ENCODE assay signal across 14 cellular contexts in the genomic region with DNA sequence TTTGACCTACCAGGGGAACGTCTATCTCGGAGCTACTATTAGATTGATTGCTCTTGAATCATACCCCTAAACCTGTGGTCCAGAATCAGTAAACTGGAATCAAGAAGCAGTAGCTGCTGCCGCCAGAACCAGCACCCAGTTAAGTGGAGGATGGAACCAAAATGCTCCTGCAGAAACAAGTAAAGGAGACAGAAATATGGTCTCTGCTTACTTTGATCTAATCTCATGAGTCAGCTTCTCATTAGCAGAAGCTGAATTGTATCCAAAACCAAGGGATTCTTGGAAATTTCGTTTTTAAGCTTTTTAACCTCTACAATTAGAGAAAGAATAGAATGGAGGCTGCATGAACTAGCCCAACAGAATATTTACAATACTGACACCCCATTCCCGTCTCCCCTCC. TPM values are rescaled to one million over a fixed set of nuclear protein-coding genes. Genes with fewer than 3 reads are reported as not detected.
DNase-seq lines count a peak whose midpoint lies in the region; ATAC-seq and TF ChIP-seq lines count a peak whose summit lies in the region.
"Had no signal": no experiment of that assay in that cellular context is flagged by ENCODE, and none has a peak within 500 bp of the region (broad histone marks: within the 10 kb centered on the region; RNA-seq: fewer than 3 reads in every experiment).

No MANE protein-coding gene starts in this region.

- H3K4me1 ChIP-seq in ACC112 (ENCODE audit: control insufficient read depth, insufficient read depth, low read length, unreplicated experiment) (peaks cover 34% of the 10 kb centered on the region), mucosa of rectum (ENCODE audit: control insufficient read depth in 2 of 2, insufficient read depth in 2 of 2, low read length in 2 of 2) (peaks cover 20 to 27% of the 10 kb centered on the region in 2 donors)
- H3K4me1 ChIP-seq: HAP-1 had no signal

- no peak overlapping the region for H2AFZ ChIP-seq in ACC112 (ENCODE audit: low read length, unreplicated experiment)

- peak; percentile 67 for DNase-seq in HFFc6
- DNase-seq in cerebellar cortex (ENCODE audit: low spot score), result no peak
- DNase-seq in NCI-H1436 (lab: John Stamatoyannopoulos, UW), result no peak
- no peak for DNase-seq in type B pancreatic cell (ENCODE audit: extremely low spot score, unreplicated experiment)
- DNase-seq: activated effector memory CD4-positive, alpha-beta T cell treated with Interleukin-2 at 50 U/mL for 16 hours; DMS 273 treated with DMSO at 0.1 percent for 48 hours; NCI-H2171 treated with DMSO at 0.1 percent for 48 hours; SW 1271 had no signal

- no peak for TF ChIP-seq CTCF in HFFc6 (IDR thresholded peaks at IDR 0.05)
- TF ChIP-seq CTCF in type B pancreatic cell (conservative IDR thresholded peaks at IDR 0.05), result no peak

- peaks cover 1% of the 10 kb centered on the region; the same call in 1 of the 2 replicates for H3K27me3 Mint-ChIP-seq in HFFc6 (ENCODE audit: insufficient read depth)
- no peaks in the 10 kb centered on the region for H3K27me3 Mint-ChIP-seq in type B pancreatic cell

- H3K27ac ChIP-seq in ACC112 (ENCODE audit: low read depth, low read length), result peak overlapping the region; percentile 89
- H3K27ac ChIP-seq in angular gyrus (ENCODE audit: low read depth, low read length), result peak overlapping the region; percentile 69
- H3K27ac ChIP-seq in mucosa of rectum (ENCODE audit: low read depth in 2 of 2, low read length in 2 of 2), result peak overlapping the region; percentile 66 to 74

- H3K27me3 ChIP-seq in ACC112 (ENCODE audit: insufficient read depth, low read length) (no peaks in the 10 kb centered on the region), mucosa of rectum (ENCODE audit: control insufficient read depth in 2 of 2, insufficient read depth in 2 of 2, low read length in 2 of 2) (no peaks in the 10 kb centered on the region)
- H3K27me3 ChIP-seq: suprapubic skin had no signal

- H3K4me3 ChIP-seq in ACC112 (ENCODE audit: low read depth, low read length) (peak overlapping the region; percentile 56; the same call in 1 of the 2 replicates), mucosa of rectum (ENCODE audit: low read length in 2 of 2) (no peak overlapping the region)
- H3K4me3 ChIP-seq: HAP-1, suprapubic skin had no signal

- no peak for ATAC-seq in GM21825 (IDR thresholded peaks at IDR 0.05; ENCODE audit: unreplicated experiment)

- H3K27ac Mint-ChIP-seq in HFFc6, result peak overlapping the region; percentile 85
- H3K27ac Mint-ChIP-seq in type B pancreatic cell, result no peak overlapping the region

- H3K9me3 ChIP-seq in mucosa of rectum (ENCODE audit: control insufficient read depth in 2 of 2, low read length in 2 of 2), result no peaks in the 10 kb centered on the region
- H3K9me3 ChIP-seq: HAP-1, suprapubic skin had no signal

- H3K4me3 Mint-ChIP-seq in HFFc6, result peak overlapping the region; percentile 63
- H3K4me3 Mint-ChIP-seq in type B pancreatic cell, result no peak overlapping the region

- peaks cover 44% of the 10 kb centered on the region for H3K79me2 ChIP-seq in ACC112 (ENCODE audit: control insufficient read depth, insufficient read depth, low read length, unreplicated experiment)

- H3K9me3 Mint-ChIP-seq in HFFc6 (no peaks in the 10 kb centered on the region), type B pancreatic cell (no peaks in the 10 kb centered on the region)

- H3K4me1 Mint-ChIP-seq in HFFc6 (ENCODE audit: low read depth) (peaks cover 66% of the 10 kb centered on the region), type B pancreatic cell (ENCODE audit: unreplicated experiment) (peaks cover 16% of the 10 kb centered on the region)

- H3K9ac ChIP-seq in mucosa of rectum (ENCODE audit: low read depth in 1 of 2, low read length in 2 of 2), result no peak overlapping the region

- H3K36me3 ChIP-seq in ACC112 (ENCODE audit: insufficient read depth, low read length) (peaks cover 23% of the 10 kb centered on the region), mucosa of rectum (ENCODE audit: control insufficient read depth in 2 of 2, insufficient read depth in 2 of 2, low read length in 2 of 2) (peaks cover 38% of the 10 kb centered on the region in 2 donors)

- H3K36me3 Mint-ChIP-seq in HFFc6 (ENCODE audit: low read depth) (peaks cover 63% of the 10 kb centered on the region), type B pancreatic cell (peaks cover 53% of the 10 kb centered on the region)

RNA-seq across cellular contexts. Expression of a gene that starts 42.6 kb away (rescaled TPM):
- 10 to 100 TPM; 11.5 to 16.4 (median 13.6) TPM for total RNA-seq in HFFc6 (2021; fragmentation: NEBNext Ultra II Directional; extraction: Animal tissue kit (Norgen Biotek cat#: 25700))
- total RNA-seq in type B pancreatic cell (ENCODE audit: low replicate concordance), result 13.3 and 15.3 TPM in 2 replicates

RNA-seq across cellular contexts. Expression of a gene that starts 49.4 kb away (rescaled TPM):
- 10 to 100 TPM; 46.1 to 51.2 (median 49.2) TPM for total RNA-seq in HFFc6 (2021; fragmentation: NEBNext Ultra II Directional; extraction: Animal tissue kit (Norgen Biotek cat#: 25700))
- 106 and 121 TPM in 2 replicates for total RNA-seq in type B pancreatic cell (ENCODE audit: low replicate concordance)
